Comparison of ENCODE assay signal across 1 cellular context in the genomic region with DNA sequence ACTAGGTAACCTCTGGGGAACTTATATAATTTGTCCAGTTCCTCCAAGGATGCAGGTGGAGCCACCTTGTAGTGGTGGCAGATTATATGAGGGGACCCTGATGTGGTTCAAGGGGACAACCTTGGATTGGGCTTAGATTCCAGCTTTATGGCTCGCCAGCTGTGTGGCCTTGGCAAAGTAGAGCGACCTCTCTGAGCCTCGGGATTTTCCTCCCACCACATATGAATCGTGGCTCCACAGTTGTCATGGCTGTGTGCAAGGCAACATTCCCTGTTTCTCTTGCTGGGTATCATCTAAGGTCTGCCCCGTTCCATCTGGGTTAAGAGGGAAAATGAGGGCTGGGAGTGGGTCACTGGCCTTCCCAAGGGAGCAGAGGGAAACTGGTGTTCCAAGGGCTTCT.
TF ChIP-seq lines count a peak whose summit lies in the region.

No MANE protein-coding gene starts in this region.

TF ChIP-seq in SK-N-SH, 30 proteins besides CTCF, POLR2A, EP300 and RAD21:
- TF ChIP-seq SIN3A (IDR thresholded peaks at IDR 0.05; ENCODE audit: borderline replicate concordance, low read depth, low read length) = no peak
- TF ChIP-seq JUND (IDR thresholded peaks at IDR 0.05) = no peak
- no peak for TF ChIP-seq IRF3 (IDR thresholded peaks at IDR 0.05; ENCODE audit: low read depth, low read length)
- no peak for TF ChIP-seq FOXJ3 (CRISPR knock-in tag; IDR thresholded peaks at IDR 0.05)
- TF ChIP-seq GABPA (IDR thresholded peaks at IDR 0.05; ENCODE audit: low read depth) = no peak
- TF ChIP-seq TAF1 (IDR thresholded peaks at IDR 0.05; ENCODE audit: borderline replicate concordance, low read depth, low read length) = no peak
- TF ChIP-seq TEAD4 (IDR thresholded peaks at IDR 0.05; ENCODE audit: borderline replicate concordance, insufficient read depth) = no peak
- TF ChIP-seq YY1 (IDR thresholded peaks at IDR 0.05; ENCODE audit: low read depth) = no peak
- TF ChIP-seq CHD2 (IDR thresholded peaks at IDR 0.05; ENCODE audit: low read length, partially characterized antibody) = no peak
- no peak for TF ChIP-seq ELF1 (IDR thresholded peaks at IDR 0.05)
- no peak for TF ChIP-seq EZH2phosphoT487 (IDR thresholded peaks at IDR 0.05; ENCODE audit: borderline replicate concordance, low read depth)
- no peak for TF ChIP-seq RFX5 (IDR thresholded peaks at IDR 0.05; ENCODE audit: low read length)
- TF ChIP-seq NRF1 (IDR thresholded peaks at IDR 0.05; ENCODE audit: low read depth, low read length) = no peak
- no peak for TF ChIP-seq SMC3 (IDR thresholded peaks at IDR 0.05; ENCODE audit: low read depth, low read length)
- TF ChIP-seq MXI1 (IDR thresholded peaks at IDR 0.05; ENCODE audit: low read depth, low read length) = no peak
TF ChIP-seq in SK-N-SH: peak in this region for 0.
